Comparison of ENCODE assay signal across 19 cellular contexts in the genomic region with DNA sequence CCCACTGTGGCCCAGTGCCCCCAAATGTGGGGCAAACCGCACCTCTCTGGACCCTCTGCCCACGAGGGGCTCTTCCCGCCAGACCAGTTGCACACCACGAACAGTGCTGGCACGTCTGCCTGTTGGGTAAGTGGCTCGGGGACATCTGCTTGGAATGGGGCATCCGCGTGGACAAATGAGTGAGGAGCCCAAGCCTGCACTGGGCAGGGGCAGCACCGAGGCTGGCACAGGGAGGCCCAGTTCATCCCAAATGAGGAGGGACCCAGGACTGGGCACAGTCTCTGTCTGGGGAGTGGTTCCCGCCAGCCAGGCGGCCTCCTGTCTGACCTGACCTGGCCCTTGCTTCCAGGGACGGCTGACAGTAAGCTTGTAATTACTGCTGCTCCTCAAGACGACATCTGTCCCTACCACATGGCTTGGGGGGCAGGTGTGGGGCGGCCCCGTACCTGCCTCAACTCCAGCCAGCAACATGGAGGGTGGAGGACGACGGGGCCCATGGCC. TPM values are rescaled to one million over a fixed set of nuclear protein-coding genes. Genes with fewer than 3 reads are reported as not detected.
DNase-seq lines count a peak whose midpoint lies in the region; ATAC-seq and TF ChIP-seq lines count a peak whose summit lies in the region.
"Had no signal": no experiment of that assay in that cellular context is flagged by ENCODE, and none has a peak within 500 bp of the region (broad histone marks: within the 10 kb centered on the region; RNA-seq: fewer than 3 reads in every experiment).

No MANE protein-coding gene starts in this region.

- H3K27me3 ChIP-seq in hepatocyte = peaks cover 25% of the 10 kb centered on the region

- peaks cover 32% of the 10 kb centered on the region for H3K4me1 Mint-ChIP-seq in activated naive CD4-positive, alpha-beta T cell treated with anti-CD3 and anti-CD28 coated beads, Interleukin-2, amount 10 ng/mL, durations not matched to agents 7 days and 5 days
- H3K4me1 Mint-ChIP-seq in T-cell (peaks cover 27 to 34% (median 33%) of the 10 kb centered on the region in 3 donors), type B pancreatic cell (ENCODE audit: unreplicated experiment) (peaks cover 11% of the 10 kb centered on the region)

- 92% methylated on average over 17 of the region's 17 CpGs for WGBS in hepatocyte (ENCODE audit: low lambda C conversion rate, missing lambda C conversion rate)

- DNase-seq in activated naive CD4-positive, alpha-beta T cell treated with anti-CD3 and anti-CD28 coated beads, Interleukin-2, amount 10 ng/mL, durations not matched to agents 7 days and 5 days = no peak
- DNase-seq in activated naive CD4-positive, alpha-beta T cell (lab: John Stamatoyannopoulos, UW) = no peak
- DNase-seq in T-cell (no peak), hepatocyte (ENCODE audit: low spot score) (no peak), type B pancreatic cell (ENCODE audit: extremely low spot score, unreplicated experiment) (no peak), HuH-7.5 (ENCODE audit: low spot score) (no peak), glomerular visceral epithelial cell (ENCODE audit: extremely low spot score) (no peak), KG1 (lab: John Stamatoyannopoulos, UW) (no peak)
- DNase-seq: activated naive CD4-positive, alpha-beta T cell treated with anti-CD3 and anti-CD28 coated beads for 36 hours; DMS53; HFFc6; midbrain; NCI-H2081; NCI-H524 treated with DMSO at 0.1 percent for 48 hours; stimulated activated CD4-positive, alpha-beta T cell treated with anti-CD3 and anti-CD28 coated beads, Interleukin-4, amount 100 ng/mL, for 1 hour; stimulated activated CD8-positive, alpha-beta memory T cell treated with anti-CD3 and anti-CD28 coated beads, Interleukin-4, amount 100 ng/mL, for 48 hours had no signal

- H3K4me3 Mint-ChIP-seq in activated naive CD4-positive, alpha-beta T cell treated with anti-CD3 and anti-CD28 coated beads, Interleukin-2, amount 10 ng/mL, durations not matched to agents 7 days and 5 days = peak overlapping the region; percentile 25
- peak overlapping the region in 2 of 3 donors; percentile 53 to 84 for H3K4me3 Mint-ChIP-seq in T-cell
- H3K4me3 Mint-ChIP-seq in type B pancreatic cell = peak overlapping the region; percentile 41
- H3K4me3 Mint-ChIP-seq: activated naive CD4-positive, alpha-beta T cell treated with anti-CD3 and anti-CD28 coated beads for 36 hours; HFFc6 had no signal

- H3K4me3 ChIP-seq in hepatocyte = no peak overlapping the region
- H3K4me3 ChIP-seq: breast epithelium, dorsolateral prefrontal cortex, SK-N-MC had no signal

- no peak overlapping the region for H3K27ac ChIP-seq in hepatocyte
- H3K27ac ChIP-seq: SK-N-MC had no signal

- POLR2A ChIA-PET in T-cell (lab: Charles Lee) = interaction anchor here in 1 of 2 donors (0.5 kb wide), 1 partner anchor 28 kb away, joined by 5 read pairs; no protein-coding TSS in a partner anchor

- H3K9me2 ChIP-seq in hepatocyte (replicated peaks; ENCODE audit: insufficient read depth) = no peaks in the 10 kb centered on the region

- H3K9me3 Mint-ChIP-seq in activated naive CD4-positive, alpha-beta T cell treated with anti-CD3 and anti-CD28 coated beads, Interleukin-2, amount 10 ng/mL, durations not matched to agents 7 days and 5 days = no peaks in the 10 kb centered on the region
- H3K9me3 Mint-ChIP-seq in T-cell (no peaks in the 10 kb centered on the region), type B pancreatic cell (no peaks in the 10 kb centered on the region)
- H3K9me3 Mint-ChIP-seq: activated naive CD4-positive, alpha-beta T cell treated with anti-CD3 and anti-CD28 coated beads for 36 hours; HFFc6 had no signal

- no peaks in the 10 kb centered on the region for H3K9me3 ChIP-seq in hepatocyte (ENCODE audit: low read depth)
- H3K9me3 ChIP-seq: breast epithelium had no signal

- H3K4me1 ChIP-seq in hepatocyte (ENCODE audit: insufficient read depth) = peaks cover 33% of the 10 kb centered on the region

- H3K36me3 Mint-ChIP-seq in activated naive CD4-positive, alpha-beta T cell treated with anti-CD3 and anti-CD28 coated beads, Interleukin-2, amount 10 ng/mL, durations not matched to agents 7 days and 5 days = no peaks in the 10 kb centered on the region
- H3K36me3 Mint-ChIP-seq in T-cell (no peaks in the 10 kb centered on the region), type B pancreatic cell (no peaks in the 10 kb centered on the region)

- no peak overlapping the region for H3K27ac Mint-ChIP-seq in activated naive CD4-positive, alpha-beta T cell treated with anti-CD3 and anti-CD28 coated beads, Interleukin-2, amount 10 ng/mL, durations not matched to agents 7 days and 5 days
- no peak overlapping the region for H3K27ac Mint-ChIP-seq in T-cell
- H3K27ac Mint-ChIP-seq in type B pancreatic cell = no peak overlapping the region
- H3K27ac Mint-ChIP-seq: activated naive CD4-positive, alpha-beta T cell treated with anti-CD3 and anti-CD28 coated beads for 36 hours; HFFc6 had no signal

- no peak for ATAC-seq in T-cell (replicated peaks in 1 of 4)

- H3K27me3 Mint-ChIP-seq in activated naive CD4-positive, alpha-beta T cell treated with anti-CD3 and anti-CD28 coated beads, Interleukin-2, amount 10 ng/mL, durations not matched to agents 7 days and 5 days = peaks cover 81% of the 10 kb centered on the region
- H3K27me3 Mint-ChIP-seq in T-cell (peaks cover 6 to 22% of the 10 kb centered on the region in 2 donors), type B pancreatic cell (peaks cover 47% of the 10 kb centered on the region)

- H3K4me2 ChIP-seq in hepatocyte = peak overlapping the region; percentile 90

- no peak overlapping the region for H2AFZ ChIP-seq in hepatocyte

- TF ChIP-seq CTCF in hepatocyte (IDR thresholded peaks at IDR 0.05; ENCODE audit: poor library complexity) (no peak), type B pancreatic cell (conservative IDR thresholded peaks at IDR 0.05) (no peak)

- H3K79me2 ChIP-seq in hepatocyte = peaks cover 12% of the 10 kb centered on the region

- CTCF ChIA-PET in activated naive CD4-positive, alpha-beta T cell treated with anti-CD3 and anti-CD28 coated beads, Interleukin-2, amount 10 ng/mL, durations not matched to agents 7 days and 5 days (lab: Charles Lee) = interaction anchor here (1.0 to 4.0 kb wide), 2 partner anchors 14 to 100 kb away, joined by 3 to 37 read pairs; no protein-coding TSS in a partner anchor
- CTCF ChIA-PET in T-cell (lab: Charles Lee) = no interaction called here

- peaks cover 8% of the 10 kb centered on the region for H4K20me1 ChIP-seq in hepatocyte (ENCODE audit: insufficient read depth, poor library complexity, severe bottlenecking)

- no peaks in the 10 kb centered on the region for H3K36me3 ChIP-seq in hepatocyte (replicated peaks; ENCODE audit: insufficient read depth, low read depth)
- H3K36me3 ChIP-seq: breast epithelium had no signal

RNA-seq across cellular contexts. Expression of a gene that starts 3.2 kb away (rescaled TPM):
- total RNA-seq in T-cell (10 to 100 TPM; 13.6 to 39.8 (median 18.9) TPM), hepatocyte (308 and 403 TPM in 2 replicates), type B pancreatic cell (ENCODE audit: low replicate concordance) (8.8 and 10.4 TPM in 2 replicates)
- polyA plus RNA-seq in hepatocyte = 1,210 and 1,380 TPM in 2 replicates

RNA-seq across cellular contexts. Expression of a gene that starts 55.9 kb away (rescaled TPM):
- total RNA-seq in T-cell (1 to 10 TPM; 3.0 to 5.3 (median 3.9) TPM), hepatocyte (3.0 and 10.4 TPM in 2 replicates), type B pancreatic cell (ENCODE audit: low replicate concordance) (3.0 and 3.5 TPM in 2 replicates)
- 8.4 and 12.0 TPM in 2 replicates for polyA plus RNA-seq in hepatocyte
- total RNA-seq: HFFc6 had no signal
